21 cellular contexts compared by ENCODE assay signal in the genomic region with DNA sequence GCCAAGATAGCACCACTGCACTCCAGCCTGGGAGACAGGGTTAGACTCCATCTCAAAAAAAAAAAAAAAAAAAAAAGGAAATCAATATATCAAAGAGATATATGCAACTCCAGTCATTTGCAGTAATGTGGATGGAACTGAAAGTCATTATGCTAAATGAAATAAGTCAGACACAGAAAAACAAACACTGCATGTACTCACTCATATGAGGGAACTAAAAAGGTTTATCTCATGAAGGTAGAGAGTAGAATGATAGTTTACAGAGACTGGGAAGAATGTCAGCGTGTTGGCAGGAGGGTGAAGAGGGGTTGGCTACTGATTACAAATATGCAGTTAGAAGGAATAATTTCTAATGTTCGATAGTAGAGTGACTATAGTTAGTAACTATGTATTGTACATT. TPM values are rescaled to one million over a fixed set of nuclear protein-coding genes. Genes with fewer than 3 reads are reported as not detected.
A peak's percentile ranks its signal among the peaks of the same experiment; 100 is the strongest.
DNase-seq lines count a peak whose midpoint lies in the region; ATAC-seq, FAIRE-seq and TF ChIP-seq lines count a peak whose summit lies in the region.
"Had no signal": no experiment of that assay in that cellular context is flagged by ENCODE, and none has a peak within 500 bp of the region (broad histone marks: within the 10 kb centered on the region; RNA-seq: fewer than 3 reads in every experiment).

No MANE protein-coding gene starts in this region.

- TF ChIP-seq POLR2A in HepG2 (IDR thresholded peaks at IDR 0.05; ENCODE audit: insufficient read depth in 1 of 2, low read depth in 2 of 2, low read length in 2 of 2) = no peak

- in situ Hi-C loops in HepG2 (cut with HindIII; ENCODE audit: extremely low pct_ligation_motif_present, low pct_unique_long_range_greater_than_20kb) = loop anchor here (25.0 kb wide), 1 partner anchor 606 kb away; no protein-coding TSS in a partner anchor

- H3K36me3 ChIP-seq in liver (ENCODE audit: control insufficient read depth in 4 of 4, insufficient read depth in 3 of 4, low read depth in 1 of 4, low read length in 3 of 4) (peaks cover 2 to 14% (median 3%) of the 10 kb centered on the region in 4 donors), HepG2 (replicated peaks in 1 of 2; ENCODE audit: control insufficient read depth in 1 of 2, insufficient read depth in 2 of 2, low read length in 2 of 2) (no peaks in the 10 kb centered on the region)
- H3K36me3 ChIP-seq: MG63 had no signal

- H3K27ac Mint-ChIP-seq in activated naive CD4-positive, alpha-beta T cell treated with anti-CD3 and anti-CD28 coated beads for 36 hours = peak overlapping the region; percentile 87
- H3K27ac Mint-ChIP-seq: CD8-positive, alpha-beta memory T cell had no signal

- H3K27ac ChIP-seq in liver (ENCODE audit: low read depth in 1 of 2, low read length in 2 of 2) = peak overlapping the region; percentile 11 to 58
- no peak overlapping the region for H3K27ac ChIP-seq in HepG2 (ENCODE audit: extremely low read length, insufficient read depth, low read length)
- H3K27ac ChIP-seq: PC-9 had no signal

- ATAC-seq in HepG2 (no peak), left ventricle myocardium superior (peak; percentile 59), GM19324 (IDR thresholded peaks at IDR 0.05; ENCODE audit: low FRiP score, unreplicated experiment) (no peak)
- ATAC-seq: HCT116 had no signal

- no peak for TF ChIP-seq RAD21 in liver (IDR thresholded peaks at IDR 0.05)
- no peak for TF ChIP-seq RAD21 in HepG2 (CRISPR knock-in tag; IDR thresholded peaks at IDR 0.05)

- H3K9ac ChIP-seq in liver (ENCODE audit: low read depth in 1 of 2, low read length in 2 of 2) (no peak overlapping the region), HepG2 (ENCODE audit: insufficient read depth, low read depth, low read length) (no peak overlapping the region)

- CTCF ChIA-PET in activated naive CD4-positive, alpha-beta T cell treated with anti-CD3 and anti-CD28 coated beads for 36 hours (lab: Charles Lee) = no interaction called here
- CTCF ChIA-PET in HepG2 (lab: Yijun Ruan, JAX; ENCODE audit: low intra/inter-chr PET ratio, low total read pairs) = no interaction called here

- no peak for TF ChIP-seq CTCF in liver (IDR thresholded peaks at IDR 0.05; ENCODE audit: low read depth, low read length, missing input control)
- no peak for TF ChIP-seq CTCF in HepG2 (CRISPR knock-in tag; IDR thresholded peaks at IDR 0.05)

- no peaks in the 10 kb centered on the region for H3K27me3 Mint-ChIP-seq in activated naive CD4-positive, alpha-beta T cell treated with anti-CD3 and anti-CD28 coated beads for 36 hours (ENCODE audit: low read depth)

- H3K9me3 ChIP-seq in liver (ENCODE audit: control insufficient read depth in 4 of 4, low read length in 3 of 4) (no peaks in the 10 kb centered on the region), HepG2 (ENCODE audit: low read length) (no peaks in the 10 kb centered on the region)
- H3K9me3 ChIP-seq: MG63 had no signal

- intact Hi-C loops in activated naive CD4-positive, alpha-beta T cell treated with anti-CD3 and anti-CD28 coated beads for 36 hours (cut with micrococcal nuclease) = no loop called here
- intact Hi-C loops in HepG2 (cut with micrococcal nuclease; ENCODE audit: unreplicated experiment) (no loop called here), left ventricle myocardium superior (cut with micrococcal nuclease) (no loop called here)

- H3K27me3 ChIP-seq in liver (ENCODE audit: control insufficient read depth in 4 of 4, insufficient read depth in 4 of 4, low read length in 3 of 4) (no peaks in the 10 kb centered on the region), HepG2 (ENCODE audit: control insufficient read depth in 1 of 2, insufficient read depth in 2 of 2, low read length in 2 of 2) (no peaks in the 10 kb centered on the region)

- H3K4me2 ChIP-seq in HepG2 (ENCODE audit: low read depth, low read length) = no peak overlapping the region
- H3K4me2 ChIP-seq: PC-9 had no signal

- no peak for FAIRE-seq in HepG2 (lab: Jason Lieb, UNC)
- FAIRE-seq: D721Med had no signal

- WGBS in liver = 63% methylated on average over 2 of the region's 2 CpGs
- 0% methylated on average over 2 of the region's 2 CpGs for WGBS in HepG2 (ENCODE audit: low lambda C conversion rate)

- TF ChIP-seq EP300 in HepG2 (IDR thresholded peaks at IDR 0.05; ENCODE audit: low read depth in 2 of 2, low read length in 2 of 2) (no peak), HepG2 (CRISPR knock-in tag; IDR thresholded peaks at IDR 0.05; ENCODE audit: borderline replicate concordance) (no peak)

- H3K36me3 Mint-ChIP-seq in activated naive CD4-positive, alpha-beta T cell treated with anti-CD3 and anti-CD28 coated beads for 36 hours (ENCODE audit: low read depth) = peaks cover 12% of the 10 kb centered on the region

- H3K4me3 Mint-ChIP-seq in activated naive CD4-positive, alpha-beta T cell treated with anti-CD3 and anti-CD28 coated beads for 36 hours = no peak overlapping the region
- H3K4me3 Mint-ChIP-seq: CD8-positive, alpha-beta memory T cell had no signal

- no TSS peak for BruUV-seq in HepG2 (replicated peaks; lab: Mats Ljungman, UMichigan)

- H3K4me1 ChIP-seq in liver (ENCODE audit: control insufficient read depth in 4 of 4, insufficient read depth in 4 of 4, low read length in 3 of 4) = peaks cover 9 to 34% (median 18%) of the 10 kb centered on the region in 4 donors
- H3K4me1 ChIP-seq in HepG2 (ENCODE audit: insufficient read depth, low read length) = no peaks in the 10 kb centered on the region

- no peaks in the 10 kb centered on the region for H3K9me3 Mint-ChIP-seq in activated naive CD4-positive, alpha-beta T cell treated with anti-CD3 and anti-CD28 coated beads for 36 hours

- H3K4me1 Mint-ChIP-seq in activated naive CD4-positive, alpha-beta T cell treated with anti-CD3 and anti-CD28 coated beads for 36 hours (ENCODE audit: low read depth) = peaks cover 68% of the 10 kb centered on the region
- H3K4me1 Mint-ChIP-seq: CD8-positive, alpha-beta memory T cell had no signal

- no peak overlapping the region for H2AFZ ChIP-seq in HepG2 (ENCODE audit: low read length)
- H2AFZ ChIP-seq: PC-9 had no signal

- H3K4me3 ChIP-seq in liver (ENCODE audit: low read depth in 1 of 3, low read length in 3 of 3) (no peak overlapping the region), HepG2 (replicated peaks in 1 of 3; ENCODE audit: insufficient read depth in 1 of 3, low read depth in 2 of 3, low read length in 3 of 3) (no peak overlapping the region)
- H3K4me3 ChIP-seq: MG63, PC-9 had no signal

- H4K20me1 ChIP-seq in HepG2 (ENCODE audit: insufficient read depth, low read length) = no peaks in the 10 kb centered on the region

- H3K79me2 ChIP-seq in HepG2 (ENCODE audit: insufficient read depth, low read length) = no peaks in the 10 kb centered on the region

- DNase-seq in activated naive CD4-positive, alpha-beta T cell treated with anti-CD3 and anti-CD28 coated beads for 36 hours = no peak
- no peak for DNase-seq in activated naive CD4-positive, alpha-beta T cell treated with Interleukin-2 at 50 U/mL for 16 hours
- no peak for DNase-seq in HepG2 (ENCODE audit: low spot score)
- no peak for DNase-seq in left ventricle myocardium superior
- DNase-seq in RKO (ENCODE audit: low spot score) = no peak
- DNase-seq: ACHN; C1 segment of cervical spinal cord; CD8-positive, alpha-beta memory T cell; GOT3; Kasumi-1; MG63; NCI-H1048; NCI-H1436; NCI-H2029; NCI-H2171; NCI-H526; PC-9 had no signal

- POLR2A ChIA-PET in HepG2 (lab: Yijun Ruan, JAX) = no interaction called here

RNA-seq across cellular contexts. Expression of gene HSD11B1, which starts 13.2 kb away (rescaled TPM):
- total RNA-seq in activated naive CD4-positive, alpha-beta T cell treated with anti-CD3 and anti-CD28 coated beads for 36 hours = 1 to 10 TPM; 6.7 to 8.0 TPM
- total RNA-seq in liver (100 to 1,000 TPM in 1 of 2 donors, under 1 TPM in 1; 0.09 to 226 TPM), HepG2 (2016; rRNA removed; fragmentation: Illumina TruSeq; extraction: Trizol) (not detected in 2 replicates), left ventricle myocardium superior (2.8 TPM)
- polyA plus RNA-seq in liver (100 to 1,000 TPM; 381 to 488 TPM), HepG2 (2011; rRNA removed) (not detected in 2 replicates)
- total RNA-seq in HepG2 (2016; cell fraction: cytosol; rRNA removed; fragmentation: Illumina TruSeq; extraction: Trizol; ENCODE audit: low read depth) = not detected in 2 replicates
- total RNA-seq in HepG2 (2016; cell fraction: insoluble cytoplasmic fraction; rRNA removed; fragmentation: Illumina TruSeq; extraction: Trizol) = not detected in 2 replicates
- total RNA-seq in HepG2 (2016; cell fraction: membrane; rRNA removed; fragmentation: Illumina TruSeq; extraction: Trizol) = not detected in 2 replicates
- not detected in 2 replicates for total RNA-seq in HepG2 (2016; cell fraction: nucleus; rRNA removed; fragmentation: Illumina TruSeq; extraction: Trizol)
- polyA plus RNA-seq in HepG2 (2011; cell fraction: cytosol; rRNA removed) = not detected in 2 replicates
- polyA plus RNA-seq in HepG2 (2011; cell fraction: nucleus; rRNA removed) = not detected in 2 replicates
- polyA plus RNA-seq in HepG2 (2012) = not detected in 2 replicates
- not detected in 2 replicates for polyA plus RNA-seq in HepG2 (2016; cell fraction: cytosol; fragmentation: Illumina TruSeq; extraction: Trizol; ENCODE audit: low read depth)
- not detected in 2 replicates for polyA plus RNA-seq in HepG2 (2016; cell fraction: insoluble cytoplasmic fraction; fragmentation: Illumina TruSeq; extraction: Trizol; ENCODE audit: low read depth)
- not detected in 2 replicates for polyA plus RNA-seq in HepG2 (2016; cell fraction: membrane; fragmentation: Illumina TruSeq; extraction: Trizol; ENCODE audit: low read depth)
- polyA plus RNA-seq in HepG2 (2016; cell fraction: nucleus; fragmentation: Illumina TruSeq; extraction: Trizol; ENCODE audit: insufficient read depth, low read depth) = not detected in 2 replicates
- polyA minus RNA-seq in HepG2 (2011; rRNA and poly(A)+ RNA removed; ENCODE audit: low replicate concordance) = not detected in 2 replicates
- polyA minus RNA-seq in HepG2 (2011; cell fraction: cytosol; rRNA and poly(A)+ RNA removed) = not detected in 2 replicates
- not detected in 2 replicates for polyA minus RNA-seq in HepG2 (2011; cell fraction: nucleus; rRNA and poly(A)+ RNA removed)
- total RNA-seq: PC-9 had no signal

RNA-seq across cellular contexts. Expression of gene TRAF3IP3, which starts 38.0 kb away (rescaled TPM):
- 100 to 1,000 TPM; 107 to 113 TPM for total RNA-seq in activated naive CD4-positive, alpha-beta T cell treated with anti-CD3 and anti-CD28 coated beads for 36 hours
- total RNA-seq in liver (1 to 10 TPM; 2.4 to 3.4 TPM), HepG2 (2016; rRNA removed; fragmentation: Illumina TruSeq; extraction: Trizol) (not detected in 2 replicates), left ventricle myocardium superior (1.9 TPM)
- polyA plus RNA-seq in liver (1 to 10 TPM in 1 of 2 donors, under 1 TPM in 1; 0.87 to 2.0 TPM), HepG2 (2011; rRNA removed) (not detected in 2 replicates)
- total RNA-seq in HepG2 (2016; cell fraction: cytosol; rRNA removed; fragmentation: Illumina TruSeq; extraction: Trizol; ENCODE audit: low read depth) = not detected in 2 replicates
- total RNA-seq in HepG2 (2016; cell fraction: insoluble cytoplasmic fraction; rRNA removed; fragmentation: Illumina TruSeq; extraction: Trizol) = not detected in 2 replicates
- not detected in 2 replicates for total RNA-seq in HepG2 (2016; cell fraction: membrane; rRNA removed; fragmentation: Illumina TruSeq; extraction: Trizol)
- not detected in 2 replicates for total RNA-seq in HepG2 (2016; cell fraction: nucleus; rRNA removed; fragmentation: Illumina TruSeq; extraction: Trizol)
- polyA plus RNA-seq in HepG2 (2011; cell fraction: cytosol; rRNA removed) = not detected in 2 replicates
- 0.12 TPM in 1 of 2 replicates, not detected in the other for polyA plus RNA-seq in HepG2 (2011; cell fraction: nucleus; rRNA removed)
- 0.07 TPM in 1 of 2 replicates, not detected in the other for polyA plus RNA-seq in HepG2 (2012)
- not detected in 2 replicates for polyA plus RNA-seq in HepG2 (2016; cell fraction: cytosol; fragmentation: Illumina TruSeq; extraction: Trizol; ENCODE audit: low read depth)
- not detected in 2 replicates for polyA plus RNA-seq in HepG2 (2016; cell fraction: insoluble cytoplasmic fraction; fragmentation: Illumina TruSeq; extraction: Trizol; ENCODE audit: low read depth)
- not detected in 2 replicates for polyA plus RNA-seq in HepG2 (2016; cell fraction: membrane; fragmentation: Illumina TruSeq; extraction: Trizol; ENCODE audit: low read depth)
- not detected in 2 replicates for polyA plus RNA-seq in HepG2 (2016; cell fraction: nucleus; fragmentation: Illumina TruSeq; extraction: Trizol; ENCODE audit: insufficient read depth, low read depth)
- not detected in 2 replicates for polyA minus RNA-seq in HepG2 (2011; rRNA and poly(A)+ RNA removed; ENCODE audit: low replicate concordance)
- not detected in 2 replicates for polyA minus RNA-seq in HepG2 (2011; cell fraction: cytosol; rRNA and poly(A)+ RNA removed)
- not detected in 2 replicates for polyA minus RNA-seq in HepG2 (2011; cell fraction: nucleus; rRNA and poly(A)+ RNA removed)
- total RNA-seq: PC-9 had no signal

RNA-seq across cellular contexts. Expression of gene G0S2, which starts 42.6 kb away (rescaled TPM):
- total RNA-seq in activated naive CD4-positive, alpha-beta T cell treated with anti-CD3 and anti-CD28 coated beads for 36 hours = 100 to 1,000 TPM; 138 to 139 TPM
- total RNA-seq in liver = 100 to 1,000 TPM in 1 of 2 donors, 1 to 10 TPM in 1; 9.6 to 185 TPM
- polyA plus RNA-seq in liver = 100 to 1,000 TPM; 146 to 347 TPM
- not detected in 2 replicates for total RNA-seq in HepG2 (2016; rRNA removed; fragmentation: Illumina TruSeq; extraction: Trizol)
- total RNA-seq in HepG2 (2016; cell fraction: cytosol; rRNA removed; fragmentation: Illumina TruSeq; extraction: Trizol; ENCODE audit: low read depth) = not detected in 2 replicates
- total RNA-seq in HepG2 (2016; cell fraction: insoluble cytoplasmic fraction; rRNA removed; fragmentation: Illumina TruSeq; extraction: Trizol) = not detected in 2 replicates
- not detected in 2 replicates for total RNA-seq in HepG2 (2016; cell fraction: membrane; rRNA removed; fragmentation: Illumina TruSeq; extraction: Trizol)
- total RNA-seq in HepG2 (2016; cell fraction: nucleus; rRNA removed; fragmentation: Illumina TruSeq; extraction: Trizol) = not detected in 2 replicates
- polyA plus RNA-seq in HepG2 (2011; rRNA removed) = not detected in 2 replicates
- 0.08 and 0.28 TPM in 2 replicates for polyA plus RNA-seq in HepG2 (2011; cell fraction: cytosol; rRNA removed)
- polyA plus RNA-seq in HepG2 (2011; cell fraction: nucleus; rRNA removed) = not detected in 2 replicates
- 0.23 TPM in 1 of 2 replicates, not detected in the other for polyA plus RNA-seq in HepG2 (2012)
- polyA plus RNA-seq in HepG2 (2016; cell fraction: cytosol; fragmentation: Illumina TruSeq; extraction: Trizol; ENCODE audit: low read depth) = not detected in 2 replicates
- not detected in 2 replicates for polyA plus RNA-seq in HepG2 (2016; cell fraction: insoluble cytoplasmic fraction; fragmentation: Illumina TruSeq; extraction: Trizol; ENCODE audit: low read depth)
- not detected in 2 replicates for polyA plus RNA-seq in HepG2 (2016; cell fraction: membrane; fragmentation: Illumina TruSeq; extraction: Trizol; ENCODE audit: low read depth)
- not detected in 2 replicates for polyA plus RNA-seq in HepG2 (2016; cell fraction: nucleus; fragmentation: Illumina TruSeq; extraction: Trizol; ENCODE audit: insufficient read depth, low read depth)
- polyA minus RNA-seq in HepG2 (2011; rRNA and poly(A)+ RNA removed; ENCODE audit: low replicate concordance) = not detected in 2 replicates
- not detected in 2 replicates for polyA minus RNA-seq in HepG2 (2011; cell fraction: cytosol; rRNA and poly(A)+ RNA removed)
- not detected in 2 replicates for polyA minus RNA-seq in HepG2 (2011; cell fraction: nucleus; rRNA and poly(A)+ RNA removed)
- total RNA-seq in left ventricle myocardium superior = 594 TPM
- polyA plus RNA-seq: CD8-positive, alpha-beta memory T cell had no signal

Comparison
In these comparisons a context has a peak if more than half of its experiments do, and no peak if none do; other contexts are left out.
1. RNA of gene G0S2, which starts 42.6 kb away (total RNA-seq): 594 TPM in left ventricle myocardium superior (single experiment), 9.6 to 185 TPM in liver and 138 to 139 TPM in activated naive CD4-positive, alpha-beta T cell treated with anti-CD3 and anti-CD28 coated beads for 36 hours; not detected in HepG2; every median in the first group is over 10 times any median in the second.
2. RNA of gene TRAF3IP3, which starts 38.0 kb away (total RNA-seq): 107 to 113 TPM in activated naive CD4-positive, alpha-beta T cell treated with anti-CD3 and anti-CD28 coated beads for 36 hours; 2.4 to 3.4 TPM in liver, 1.9 TPM in left ventricle myocardium superior (single experiment) and not detected in HepG2; every median in the first group is over 10 times any median in the second.